9 cellular contexts compared by ENCODE assay signal in the genomic region with DNA sequence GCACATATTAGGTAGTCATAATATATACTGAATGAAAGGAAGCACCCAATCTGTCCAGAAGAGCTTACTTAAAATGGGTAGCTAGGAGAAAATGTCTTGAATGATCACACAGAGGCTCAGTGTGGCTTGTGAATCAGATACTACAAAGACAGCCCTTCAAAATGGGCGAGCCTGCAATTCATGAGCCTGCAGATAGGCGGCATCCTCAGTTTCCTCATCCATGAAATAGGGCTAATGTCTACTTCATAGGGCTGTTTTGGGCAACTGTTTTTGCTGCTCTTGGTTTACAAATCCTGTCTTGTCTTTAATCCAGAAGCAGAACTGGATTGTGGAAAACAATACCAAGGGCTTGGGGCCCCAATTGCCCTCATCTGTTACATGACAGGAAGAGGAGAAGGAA.
DNase-seq lines count a peak whose midpoint lies in the region; ATAC-seq and TF ChIP-seq lines count a peak whose summit lies in the region.
"Had no signal": no experiment of that assay in that cellular context is flagged by ENCODE, and none has a peak within 500 bp of the region (broad histone marks: within the 10 kb centered on the region; RNA-seq: fewer than 3 reads in every experiment).

No MANE protein-coding gene starts in this region.

- no peak overlapping the region for H3K4me2 ChIP-seq in OCI-LY7 (ENCODE audit: low read length)

- POLR2A ChIA-PET in A673 (lab: Charles Lee; ENCODE audit: low non-redundant PET) (no interaction called here), OCI-LY7 (lab: Charles Lee) (no interaction called here)

- H3K9me2 ChIP-seq in OCI-LY7 (ENCODE audit: insufficient read depth, low read length) = no peaks in the 10 kb centered on the region

- no peak for ATAC-seq in upper lobe of left lung (ENCODE audit: low FRiP score in 2 of 2)

- no peak overlapping the region for H2AFZ ChIP-seq in OCI-LY7 (ENCODE audit: low read length)

- H3K27me3 ChIP-seq in A673 (replicated peaks; ENCODE audit: insufficient read depth, low read depth, low read length, poor library complexity) (no peaks in the 10 kb centered on the region), GM06990 (replicated peaks; ENCODE audit: control insufficient read depth, insufficient read depth, low read length) (no peaks in the 10 kb centered on the region), upper lobe of left lung (no peaks in the 10 kb centered on the region)

- no peaks in the 10 kb centered on the region for H3K79me2 ChIP-seq in OCI-LY7 (ENCODE audit: insufficient read depth, low read depth, low read length)

- H3K4me1 ChIP-seq in A673 (ENCODE audit: insufficient read depth, low read length, poor library complexity, severe bottlenecking) (peaks cover 32% of the 10 kb centered on the region), OCI-LY7 (ENCODE audit: insufficient read depth, low read length, poor library complexity, severe bottlenecking) (no peaks in the 10 kb centered on the region), upper lobe of left lung (no peaks in the 10 kb centered on the region)

- no peaks in the 10 kb centered on the region for H4K20me1 ChIP-seq in OCI-LY7 (ENCODE audit: insufficient read depth, low read length)

- H3K27ac ChIP-seq in A673 (ENCODE audit: low read depth, low read length, poor library complexity, severe bottlenecking) (peak overlapping the region; percentile 52), OCI-LY7 (ENCODE audit: low read depth, low read length, poor library complexity, severe bottlenecking) (no peak overlapping the region), upper lobe of left lung (no peak overlapping the region)

- TF ChIP-seq EP300 in upper lobe of left lung (IDR thresholded peaks at IDR 0.05) = no peak

- CTCF ChIA-PET in A673 (lab: Charles Lee) = interaction anchor here (1.0 kb wide), 1 partner anchor 89 kb away, joined by 5 read pairs; no protein-coding TSS in a partner anchor
- CTCF ChIA-PET in OCI-LY7 (lab: Charles Lee; ENCODE audit: unreplicated experiment) = no interaction called here

- H3K36me3 ChIP-seq in A673 (ENCODE audit: insufficient read depth, low read length, poor library complexity, severe bottlenecking) (no peaks in the 10 kb centered on the region), GM06990 (ENCODE audit: control insufficient read depth, insufficient read depth, low read length) (no peaks in the 10 kb centered on the region), OCI-LY7 (ENCODE audit: insufficient read depth, low read length) (no peaks in the 10 kb centered on the region), upper lobe of left lung (no peaks in the 10 kb centered on the region)

- intact Hi-C loops in A673 (cut with micrococcal nuclease; ENCODE audit: unreplicated experiment) = no loop called here
- intact Hi-C loops in OCI-LY7 (cut with micrococcal nuclease; ENCODE audit: unreplicated experiment) = no loop called here

- BruUV-seq in A673 (replicated peaks; lab: Mats Ljungman, UMichigan) (no TSS peak), OCI-LY7 (replicated peaks; lab: Mats Ljungman, UMichigan) (no TSS peak)

- WGBS in upper lobe of left lung, 2 donors = 73 to 83% methylated on average over 2 of the region's 2 CpGs

- no peak for TF ChIP-seq POLR2A in upper lobe of left lung (IDR thresholded peaks at IDR 0.05)

- TF ChIP-seq CTCF in A673 (conservative IDR thresholded peaks at IDR 0.05; ENCODE audit: low read depth, low read length) = peak; percentile 67
- peak; percentile 76 for TF ChIP-seq CTCF in GM06990 (IDR thresholded peaks at IDR 0.05; ENCODE audit: insufficient read depth, low read length, poor library complexity, severe bottlenecking)
- peak; percentile 76 for TF ChIP-seq CTCF in OCI-LY7 (conservative IDR thresholded peaks at IDR 0.05; ENCODE audit: low read length)
- peak; percentile 53 for TF ChIP-seq CTCF in fibroblast of mammary gland (conservative IDR thresholded peaks at IDR 0.05; ENCODE audit: control insufficient read depth, insufficient read depth, low read depth, low read length)
- TF ChIP-seq CTCF in upper lobe of left lung (IDR thresholded peaks at IDR 0.05) = no peak

- DNase-seq in A673 (ENCODE audit: low spot score) (no peak), GM06990 (ENCODE audit: extremely low read depth, insufficient read length) (no peak), OCI-LY7 (ENCODE audit: low spot score) (peak; percentile 5), fibroblast of mammary gland (ENCODE audit: low read depth) (peak; percentile 8), upper lobe of left lung (no peak), middle frontal gyrus (ENCODE audit: extremely low spot score, low spot score) (no peak), UCSD-AML1 (lab: John Stamatoyannopoulos, UW; ENCODE audit: unreplicated experiment) (no peak)
- no peak for DNase-seq in activated CD8-positive, alpha-beta memory T cell treated with anti-CD3 and anti-CD28 coated beads, Interleukin-2, amount 50 U/mL, for 4 hours
- DNase-seq: NCI-H2171 had no signal

- no peak overlapping the region for H3K4me3 ChIP-seq in A673 (ENCODE audit: low read depth, low read length, poor library complexity, severe bottlenecking)
- H3K4me3 ChIP-seq in GM06990 (replicated peaks; ENCODE audit: low read depth, low read length) = no peak overlapping the region
- H3K4me3 ChIP-seq in OCI-LY7 (ENCODE audit: low read depth, low read length, poor library complexity, severe bottlenecking) = no peak overlapping the region
- H3K4me3 ChIP-seq in fibroblast of mammary gland (ENCODE audit: control insufficient read depth, low read depth, low read length) = no peak overlapping the region
- H3K4me3 ChIP-seq in upper lobe of left lung = no peak overlapping the region

- H3K9me3 ChIP-seq in A673 (ENCODE audit: low read depth, low read length, poor library complexity, severe bottlenecking) = no peaks in the 10 kb centered on the region
- no peaks in the 10 kb centered on the region for H3K9me3 ChIP-seq in OCI-LY7 (ENCODE audit: low read length)
- H3K9me3 ChIP-seq in upper lobe of left lung = no peaks in the 10 kb centered on the region

Comparison
In these comparisons a context has a peak if more than half of its experiments do, and no peak if none do; other contexts are left out.
1. DNase-seq: peak in OCI-LY7 (single experiment) and fibroblast of mammary gland (single experiment); none in A673 (single experiment), GM06990 (single experiment), upper lobe of left lung (0 of 2), middle frontal gyrus (single experiment), UCSD-AML1 (single experiment) and activated CD8-positive, alpha-beta memory T cell treated with anti-CD3 and anti-CD28 coated beads, Interleukin-2, amount 50 U/mL, for 4 hours (single experiment).
2. CTCF ChIP-seq: peak in A673 (single experiment), GM06990 (single experiment), OCI-LY7 (single experiment) and fibroblast of mammary gland (single experiment); none in upper lobe of left lung (0 of 6).